ENCODE assay signal across 12 cellular contexts in the genomic region with DNA sequence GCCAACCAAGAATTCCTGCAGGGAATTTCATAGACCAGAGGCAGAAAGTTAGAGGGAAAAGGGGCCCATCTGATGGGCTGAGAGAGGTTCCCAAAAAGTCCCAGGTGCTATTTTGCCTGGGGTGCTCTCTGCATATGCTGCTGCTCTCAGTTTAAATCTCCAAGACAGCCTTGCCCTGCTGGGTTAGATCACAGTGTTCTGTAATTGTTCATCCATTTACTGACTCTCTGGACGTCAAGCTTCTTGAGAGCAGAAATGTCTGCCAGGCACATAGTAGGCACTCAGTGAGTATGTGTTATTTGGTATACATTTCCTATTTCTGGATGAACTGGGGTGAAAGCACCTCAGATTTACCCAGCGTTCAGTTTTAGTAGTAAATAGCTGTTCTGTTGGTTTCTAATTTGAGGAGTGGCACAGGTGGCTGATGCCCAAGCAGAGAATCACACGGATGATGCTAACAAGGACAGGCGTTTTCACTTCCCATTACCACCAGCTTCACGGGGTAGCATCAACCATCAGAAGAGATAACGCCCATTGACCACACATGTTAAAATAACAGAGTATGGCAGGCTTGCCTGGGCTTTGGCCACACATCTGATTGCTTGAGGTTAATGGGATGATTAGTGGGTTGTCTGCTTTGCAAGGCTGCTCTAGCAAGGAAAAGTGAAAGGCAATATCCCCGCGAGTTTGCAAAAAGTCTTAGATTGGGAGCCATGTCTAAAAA.
A peak's percentile ranks its signal among the peaks of the same experiment; 100 is the strongest.
DNase-seq lines count a peak whose midpoint lies in the region; ATAC-seq and TF ChIP-seq lines count a peak whose summit lies in the region.
"Had no signal": no experiment of that assay in that cellular context is flagged by ENCODE, and none has a peak within 500 bp of the region (broad histone marks: within the 10 kb centered on the region; RNA-seq: fewer than 3 reads in every experiment).

No MANE protein-coding gene starts in this region.

- DNase-seq in left ventricle myocardium inferior (no peak), left ventricle myocardium superior (no peak), mesenchymal stem cell (no peak), aorta (no peak), brain microvascular endothelial cell (no peak), iPS-NIHi7 (ENCODE audit: extremely low spot score) (no peak)
- DNase-seq: immature natural killer cell; stimulated activated CD4-positive, alpha-beta T cell treated with anti-CD3 and anti-CD28 coated beads, Interleukin-2, amount 100 ng/mL, for 24 hours; stimulated activated naive CD8-positive, alpha-beta T cell treated with anti-CD3 and anti-CD28 coated beads, Interleukin-15, amount 100 ng/mL, for 72 hours had no signal

- H2AFZ ChIP-seq in OCI-LY3 (ENCODE audit: low read depth, low read length): peak overlapping the region; percentile 70
- H2AFZ ChIP-seq in mesenchymal stem cell (ENCODE audit: low read depth, low read length): no peak overlapping the region

- H3K79me2 ChIP-seq in OCI-LY3 (ENCODE audit: low read length): no peaks in the 10 kb centered on the region

- H3K4ac ChIP-seq in mesenchymal stem cell (ENCODE audit: low read depth in 1 of 2, low read length in 2 of 2): peak overlapping the region in 1 of 2 experiments; percentile 73

- no peak overlapping the region for H2BK120ac ChIP-seq in mesenchymal stem cell (ENCODE audit: low read depth, low read length)

- H3K4me1 ChIP-seq in left ventricle myocardium inferior (peaks cover 67% of the 10 kb centered on the region), OCI-LY3 (ENCODE audit: low read length) (peaks cover 48% of the 10 kb centered on the region), mesenchymal stem cell (ENCODE audit: control insufficient read depth, insufficient read depth, low read depth, low read length) (peaks cover 8% of the 10 kb centered on the region), aorta (ENCODE audit: control insufficient read depth in 1 of 2, insufficient read depth in 2 of 2, low read length in 2 of 2) (peaks cover 5 to 19% of the 10 kb centered on the region in 2 donors)

- H3K4me2 ChIP-seq in OCI-LY3 (ENCODE audit: low read length) (peak overlapping the region; percentile 63), mesenchymal stem cell (ENCODE audit: low read length, poor library complexity, severe bottlenecking) (no peak overlapping the region)

- intact Hi-C loops in left ventricle myocardium inferior (cut with micrococcal nuclease): no loop called here
- intact Hi-C loops in left ventricle myocardium superior (cut with micrococcal nuclease): no loop called here
- intact Hi-C loops in aorta (cut with DNase I): no loop called here

- H3K27ac ChIP-seq in left ventricle myocardium inferior (replicated peaks) (peak overlapping the region; percentile 91), OCI-LY3 (ENCODE audit: low read length) (peak overlapping the region; percentile 52), mesenchymal stem cell (ENCODE audit: low read length, poor library complexity, severe bottlenecking) (no peak overlapping the region), aorta (ENCODE audit: low read depth in 1 of 2, low read length in 2 of 2) (peak overlapping the region; percentile 1 to 93), brain microvascular endothelial cell (no peak overlapping the region)
- H3K27ac ChIP-seq: neutrophil had no signal

- no peak overlapping the region for H4K8ac ChIP-seq in mesenchymal stem cell (ENCODE audit: low read length)

- no peak overlapping the region for H3K23ac ChIP-seq in mesenchymal stem cell (ENCODE audit: low read length in 2 of 2)

- H3K79me1 ChIP-seq in mesenchymal stem cell (replicated peaks; ENCODE audit: low read length, poor library complexity, severe bottlenecking): no peaks in the 10 kb centered on the region

- H2BK12ac ChIP-seq in mesenchymal stem cell (ENCODE audit: low read length in 2 of 2): peak overlapping the region; percentile 32 to 54

- H3K36me3 ChIP-seq in left ventricle myocardium inferior: no peaks in the 10 kb centered on the region
- H3K36me3 ChIP-seq in OCI-LY3 (replicated peaks; ENCODE audit: low read depth, low read length): no peaks in the 10 kb centered on the region
- H3K36me3 ChIP-seq in mesenchymal stem cell (ENCODE audit: control insufficient read depth in 1 of 2, insufficient read depth in 2 of 2, low read depth in 1 of 2, low read length in 2 of 2): no peaks in the 10 kb centered on the region
- no peaks in the 10 kb centered on the region for H3K36me3 ChIP-seq in aorta (ENCODE audit: control insufficient read depth in 1 of 2, insufficient read depth in 2 of 2, low read length in 1 of 2)
- H3K36me3 ChIP-seq in brain microvascular endothelial cell (replicated peaks): no peaks in the 10 kb centered on the region
- H3K36me3 ChIP-seq: neutrophil had no signal

- ATAC-seq in left ventricle myocardium superior: no peak
- no peak for ATAC-seq in aorta (ENCODE audit: low FRiP score)
- no peak for ATAC-seq in GM19455 (IDR thresholded peaks at IDR 0.05; ENCODE audit: unreplicated experiment)
- ATAC-seq: stimulated activated naive CD8-positive, alpha-beta T cell treated with anti-CD3 and anti-CD28 coated beads, Interleukin-15, amount 100 ng/mL, for 72 hours had no signal

- no peak for TF ChIP-seq CTCF in left ventricle myocardium inferior (IDR thresholded peaks at IDR 0.05; ENCODE audit: borderline replicate concordance)
- no peak for TF ChIP-seq CTCF in OCI-LY3 (IDR thresholded peaks at IDR 0.05; ENCODE audit: low read depth, low read length)
- TF ChIP-seq CTCF in brain microvascular endothelial cell (IDR thresholded peaks at IDR 0.05; ENCODE audit: low read depth, low read length, missing control alignments): no peak

- H3K18ac ChIP-seq in mesenchymal stem cell (ENCODE audit: low read depth in 1 of 2, low read length in 2 of 2): peak overlapping the region in 1 of 2 experiments; percentile 68

- no peak overlapping the region for H2BK5ac ChIP-seq in mesenchymal stem cell (ENCODE audit: low read depth, low read length, poor library complexity, severe bottlenecking)

- H2BK15ac ChIP-seq in mesenchymal stem cell (ENCODE audit: low read depth, poor library complexity, severe bottlenecking): no peak overlapping the region

- no peaks in the 10 kb centered on the region for H4K20me1 ChIP-seq in OCI-LY3 (ENCODE audit: insufficient read depth, low read length)

- in situ Hi-C loops in brain microvascular endothelial cell (cut with HindIII; ENCODE audit: low pct_ligation_motif_present, low sequenced_read_pairs): no loop called here

- no peak overlapping the region for H3K14ac ChIP-seq in mesenchymal stem cell (ENCODE audit: low read length in 2 of 2)

- H3K27me3 ChIP-seq in left ventricle myocardium inferior (ENCODE audit: low read depth) (no peaks in the 10 kb centered on the region), OCI-LY3 (ENCODE audit: low read depth, low read length) (no peaks in the 10 kb centered on the region), mesenchymal stem cell (ENCODE audit: control insufficient read depth in 1 of 2, insufficient read depth in 1 of 2, low read length in 2 of 2) (peaks cover 0 to 4% of the 10 kb centered on the region in 2 experiments), aorta (ENCODE audit: control insufficient read depth in 1 of 2, insufficient read depth in 2 of 2, low read length in 1 of 2) (no peaks in the 10 kb centered on the region), brain microvascular endothelial cell (replicated peaks) (peaks cover 18% of the 10 kb centered on the region)

- H3K9me3 ChIP-seq in left ventricle myocardium inferior (replicated peaks): no peaks in the 10 kb centered on the region
- H3K9me3 ChIP-seq in OCI-LY3 (ENCODE audit: insufficient read depth, low read length): no peaks in the 10 kb centered on the region
- no peaks in the 10 kb centered on the region for H3K9me3 ChIP-seq in mesenchymal stem cell (ENCODE audit: control insufficient read depth, low read length)
- no peaks in the 10 kb centered on the region for H3K9me3 ChIP-seq in aorta (ENCODE audit: control insufficient read depth, low read length)
- H3K9me3 ChIP-seq: neutrophil had no signal

- H2AK5ac ChIP-seq in mesenchymal stem cell (ENCODE audit: low read length, severe bottlenecking): no peak overlapping the region

- H3K9ac ChIP-seq in OCI-LY3 (ENCODE audit: low read length) (peak overlapping the region; percentile 23; the same call in 1 of the 2 replicates), mesenchymal stem cell (ENCODE audit: low read length) (peak overlapping the region; percentile 74)

- peak overlapping the region; percentile 40 for H3K4me3 ChIP-seq in left ventricle myocardium inferior
- peak overlapping the region; percentile 14; the same call in 1 of the 2 replicates for H3K4me3 ChIP-seq in OCI-LY3 (ENCODE audit: low read length)
- H3K4me3 ChIP-seq in mesenchymal stem cell (ENCODE audit: insufficient read depth in 1 of 2, low read depth in 1 of 2, low read length in 2 of 2): peak overlapping the region in 1 of 2 experiments; percentile 58
- H3K4me3 ChIP-seq in aorta (ENCODE audit: low read length in 2 of 2): no peak overlapping the region
- H3K4me3 ChIP-seq in brain microvascular endothelial cell (ENCODE audit: low read depth, low read length): no peak overlapping the region

- peak overlapping the region; percentile 1 for H4K91ac ChIP-seq in mesenchymal stem cell (ENCODE audit: low read length)

- 60% methylated on average over 7 of the region's 8 CpGs for WGBS in mesenchymal stem cell
- 86 to 92% methylated on average over 8 of the region's 8 CpGs for WGBS in aorta, 2 donors

Comparison
In these comparisons a context has a peak if more than half of its experiments do, and no peak if none do; other contexts are left out.
1. H3K27ac ChIP-seq: peak in left ventricle myocardium inferior (single experiment), OCI-LY3 (single experiment) and aorta (2 of 2); none in mesenchymal stem cell (single experiment) and brain microvascular endothelial cell (single experiment).
2. H3K4me3 ChIP-seq: peak in left ventricle myocardium inferior (single experiment) and OCI-LY3 (single experiment); none in aorta (0 of 2) and brain microvascular endothelial cell (single experiment).